21 cellular contexts compared by ENCODE assay signal in the genomic region with DNA sequence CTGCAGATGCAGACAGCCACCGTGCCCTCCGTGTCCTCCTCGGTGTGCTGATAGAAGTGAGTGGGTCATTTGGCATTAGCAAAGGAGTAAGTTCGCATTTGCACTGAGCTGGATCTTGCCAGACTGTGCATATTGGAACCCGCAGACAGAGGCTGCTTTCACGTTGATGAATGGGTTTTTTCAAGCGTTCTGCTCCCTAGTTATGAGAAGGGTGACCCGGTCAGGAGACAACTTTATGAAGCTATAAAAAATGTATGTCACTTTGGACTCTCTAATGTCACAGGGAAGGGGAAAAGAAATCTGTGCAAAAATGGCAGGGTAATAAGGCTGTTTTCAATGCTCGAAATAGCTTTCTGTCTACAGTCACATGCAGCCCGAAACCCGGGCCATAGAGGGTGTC.
"Had no signal": no experiment of that assay in that cellular context is flagged by ENCODE, and none has a peak within 500 bp of the region (broad histone marks: within the 10 kb centered on the region; RNA-seq: fewer than 3 reads in every experiment).

No MANE protein-coding gene starts in this region.

- FAIRE-seq: endometrium, frontal cortex, kidney had no signal

- H3K4me3 ChIP-seq: esophagus squamous epithelium, left lung, prostate gland, skin epidermis, spleen, suprapubic skin, transverse colon, upper lobe of right lung, uterus had no signal

- H3K27ac ChIP-seq: esophagus squamous epithelium, left lung, parathyroid adenoma, prostate gland, skin epidermis, suprapubic skin, transverse colon, upper lobe of right lung, uterus had no signal

- DNase-seq: cerebellar nuclear complex; cortex of kidney; effector memory CD8-positive, alpha-beta T cell; erythroblast; esophagus squamous epithelium; head of caudate nucleus; kidney; left lung; natural killer cell; spleen; stimulated activated CD4-positive, alpha-beta T cell treated with anti-CD3 and anti-CD28 coated beads, Interleukin-4, amount 100 ng/mL, for 4 hours; stimulated activated naive CD8-positive, alpha-beta T cell treated with anti-CD3 and anti-CD28 coated beads, Interleukin-15, amount 100 ng/mL, for 72 hours; transverse colon; upper lobe of right lung; uterus had no signal

- H3K36me3 ChIP-seq: esophagus squamous epithelium, left lung, prostate gland, spleen, suprapubic skin, transverse colon, upper lobe of right lung, uterus had no signal

- H3K9me3 ChIP-seq: esophagus squamous epithelium, left lung, prostate gland, spleen, suprapubic skin, transverse colon, upper lobe of right lung, uterus had no signal

- H3K4me1 ChIP-seq: esophagus squamous epithelium, left lung, parathyroid adenoma, prostate gland, suprapubic skin, transverse colon, upper lobe of right lung, uterus had no signal

- H2AFZ ChIP-seq: parathyroid adenoma had no signal

- H3K9ac ChIP-seq: parathyroid adenoma had no signal

- H3K79me2 ChIP-seq: parathyroid adenoma had no signal

- H3K27me3 ChIP-seq: esophagus squamous epithelium, left lung, spleen, suprapubic skin, transverse colon, upper lobe of right lung, uterus had no signal
